Comparison of ENCODE assay signal across 1 cellular context in genomic region chr19:16088985-16089846, GRCh38.
TF ChIP-seq lines count a peak whose summit lies in the region.

No MANE protein-coding gene starts in this region.

TF ChIP-seq in GM12878, 131 proteins besides CTCF, POLR2A, EP300 and RAD21:
- TF ChIP-seq ESRRA (IDR thresholded peaks at IDR 0.05; ENCODE audit: low read length) (no peak), NR2C2 (IDR thresholded peaks at IDR 0.05; ENCODE audit: borderline replicate concordance, control insufficient read depth, insufficient read length, low read depth) (no peak), DPF2 (IDR thresholded peaks at IDR 0.05) (no peak), POLR2AphosphoS5 (IDR thresholded peaks at IDR 0.05; ENCODE audit: low read length) (peak; percentile 66), PAX5 (IDR thresholded peaks at IDR 0.05; ENCODE audit: borderline replicate concordance, low read depth, low read length) (no peak)
TF ChIP-seq in GM12878: peak in this region for 1.
